Comparison of ENCODE assay signal across 18 cellular contexts in genomic region chr6:45305546-45305945, GRCh38. TPM values are rescaled to one million over a fixed set of nuclear protein-coding genes. Genes with fewer than 3 reads are reported as not detected.
DNase-seq lines count a peak whose midpoint lies in the region; ATAC-seq and TF ChIP-seq lines count a peak whose summit lies in the region.
"Had no signal": no experiment of that assay in that cellular context is flagged by ENCODE, and none has a peak within 500 bp of the region (broad histone marks: within the 10 kb centered on the region; RNA-seq: fewer than 3 reads in every experiment).

No MANE protein-coding gene starts in this region.

- no peaks in the 10 kb centered on the region for H3K9me3 ChIP-seq in MG63
- H3K9me3 ChIP-seq: A549 had no signal

- no peaks in the 10 kb centered on the region for H3K36me3 ChIP-seq in MG63

- DNase-seq in ELR (ENCODE audit: low read depth) (peak; percentile 19), LHCN-M2 (ENCODE audit: low read depth) (peak; percentile 9), astrocyte of the spinal cord (ENCODE audit: low read depth, low spot score) (peak; percentile 20), myocyte (ENCODE audit: low read depth) (peak; percentile 63), MG63 (no peak), dermis blood vessel endothelial cell (no peak)
- DNase-seq in stimulated activated CD4-positive, alpha-beta T cell treated with anti-CD3 and anti-CD28 coated beads, Interleukin-4, amount 100 ng/mL, for 24 hours = no peak
- DNase-seq: Caco-2; CD4-positive, alpha-beta T cell; DMS153; MV-4-11; NCI-H1694 treated with DMSO at 0.1 percent for 48 hours; NCI-H510A treated with DMSO at 0.1 percent for 48 hours; NCI-H82; OCI-M1; RPMI8226 had no signal

- no peak for ATAC-seq in HG02678 (IDR thresholded peaks at IDR 0.05; ENCODE audit: unreplicated experiment)
- ATAC-seq: A549 had no signal

- in situ Hi-C loops in astrocyte of the spinal cord (cut with HindIII; ENCODE audit: low sequenced_read_pairs) = no loop called here

- no peak overlapping the region for H3K4me3 ChIP-seq in astrocyte of the spinal cord (ENCODE audit: low read depth, low read length)
- no peak overlapping the region for H3K4me3 ChIP-seq in MG63
- H3K4me3 ChIP-seq: A549 had no signal

- H3K27me3 ChIP-seq in MG63 = no peaks in the 10 kb centered on the region

- TF ChIP-seq CTCF in astrocyte of the spinal cord (IDR thresholded peaks at IDR 0.05; ENCODE audit: low read depth, low read length) = no peak

RNA-seq across cellular contexts. Expression of gene RUNX2, which starts 22.6 kb away (rescaled TPM):
- total RNA-seq in LHCN-M2 (2014; rRNA removed) (23.5 and 27.7 TPM in 2 replicates), myocyte (7.2 and 8.2 TPM in 2 replicates), dermis blood vessel endothelial cell (under 0.01 and 0.05 TPM in 2 replicates)
- polyA plus RNA-seq in LHCN-M2 (2012) = 12.7 TPM
- 8.6 TPM for polyA plus RNA-seq in myocyte (2012)
- total RNA-seq in MG63 (2014; rRNA removed; shearing (Covaris generic); ENCODE audit: low replicate concordance) = 0.13 and 0.39 TPM in 2 replicates
- total RNA-seq: Caco-2 had no signal

Comparison
In these comparisons a context has a peak if more than half of its experiments do, and no peak if none do; other contexts are left out.
1. DNase-seq: peak in ELR (single experiment), LHCN-M2 (single experiment), astrocyte of the spinal cord (single experiment) and myocyte (single experiment); none in stimulated activated CD4-positive, alpha-beta T cell treated with anti-CD3 and anti-CD28 coated beads, Interleukin-4, amount 100 ng/mL, for 24 hours (single experiment), MG63 (single experiment) and dermis blood vessel endothelial cell (single experiment).